ENCODE assay signal across 9 cellular contexts in the genomic region with DNA sequence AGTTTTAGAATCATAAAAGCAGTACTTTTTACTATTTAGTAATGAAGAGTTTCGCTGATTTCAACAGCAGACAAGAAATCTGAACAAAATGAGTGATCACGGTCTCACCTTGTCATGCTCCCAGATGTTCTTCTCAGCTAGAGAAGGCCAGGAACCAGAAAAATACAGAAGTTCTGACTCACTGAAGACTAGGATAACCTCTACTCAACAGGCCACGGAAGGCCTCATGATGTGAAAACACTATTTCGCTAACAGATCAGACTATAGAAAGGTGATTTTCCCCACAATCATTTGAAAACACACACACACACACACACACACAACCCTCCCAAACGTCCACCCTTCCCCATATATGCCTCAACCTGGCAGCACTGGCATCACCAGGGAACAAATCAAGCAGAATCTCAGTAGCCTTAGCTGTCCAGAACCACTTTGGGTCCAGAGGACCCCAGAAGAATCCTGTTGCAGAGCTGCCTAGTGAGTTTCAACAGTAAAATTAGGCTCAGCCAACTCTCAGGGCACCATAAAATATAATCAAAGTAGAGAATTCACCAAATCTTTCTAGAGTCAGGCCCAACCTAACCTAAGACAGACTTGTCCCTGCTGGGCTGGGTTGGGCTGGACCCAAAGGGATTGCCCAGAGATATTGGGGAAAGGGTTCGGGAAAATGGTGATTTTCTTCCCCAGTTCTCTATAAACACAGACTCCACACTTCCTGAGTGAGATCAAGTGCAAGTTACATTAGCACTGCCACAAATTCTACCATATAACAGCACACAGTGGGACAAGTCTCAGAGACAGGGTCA. TPM values are rescaled to one million over a fixed set of nuclear protein-coding genes. Genes with fewer than 3 reads are reported as not detected.
DNase-seq lines count a peak whose midpoint lies in the region; ATAC-seq, FAIRE-seq and TF ChIP-seq lines count a peak whose summit lies in the region.
"Had no signal": no experiment of that assay in that cellular context is flagged by ENCODE, and none has a peak within 500 bp of the region (broad histone marks: within the 10 kb centered on the region; RNA-seq: fewer than 3 reads in every experiment).

No MANE protein-coding gene starts in this region.

- H3K27ac ChIP-seq in iPS-18a (ENCODE audit: low read length), result peak overlapping the region; percentile 9
- no peak overlapping the region for H3K27ac ChIP-seq in ascending aorta
- no peak overlapping the region for H3K27ac ChIP-seq in heart right ventricle
- H3K27ac ChIP-seq: SK-N-MC had no signal

- H3K9me3 Mint-ChIP-seq in HFFc6, result no peaks in the 10 kb centered on the region

- H3K4me1 ChIP-seq in iPS-18a (ENCODE audit: control insufficient read depth, low read depth, low read length) (peaks cover 60% of the 10 kb centered on the region), ascending aorta (peaks cover 0 to 3% of the 10 kb centered on the region in 2 donors), heart right ventricle (peaks cover 0 to 36% (median 13%) of the 10 kb centered on the region in 9 donors)

- peaks cover 57% of the 10 kb centered on the region for H3K4me1 Mint-ChIP-seq in HFFc6 (ENCODE audit: low read depth)

- no peak overlapping the region for H3K4me3 Mint-ChIP-seq in HFFc6

- H3K36me3 ChIP-seq in iPS-18a (ENCODE audit: control insufficient read depth, low read depth, low read length) (peaks cover 8% of the 10 kb centered on the region), ascending aorta (no peaks in the 10 kb centered on the region), heart right ventricle (peaks cover 0 to 22% (median 0%) of the 10 kb centered on the region in 9 donors)

- peak; percentile 10 for DNase-seq in HFFc6
- DNase-seq in RCC 7860 (ENCODE audit: low spot score), result peak; percentile 52
- DNase-seq in retina, result no peak
- DNase-seq in ascending aorta (ENCODE audit: low spot score in 2 of 2), result no peak
- DNase-seq in GOT3 (lab: John Stamatoyannopoulos, UW), result no peak
- no peak for DNase-seq in heart right ventricle

- H3K27me3 ChIP-seq in iPS-18a (ENCODE audit: control insufficient read depth, insufficient read depth, low read length) (no peaks in the 10 kb centered on the region), ascending aorta (no peaks in the 10 kb centered on the region), heart right ventricle (no peaks in the 10 kb centered on the region)

- intact Hi-C loops in ascending aorta (cut with DNase I) (no loop called here), heart right ventricle (cut with DNase I) (no loop called here)

- peak overlapping the region; percentile 57 for H3K27ac Mint-ChIP-seq in HFFc6

- TF ChIP-seq CTCF in HFFc6 (IDR thresholded peaks at IDR 0.05), result no peak
- TF ChIP-seq CTCF in ascending aorta (IDR thresholded peaks at IDR 0.05), result no peak
- no peak for TF ChIP-seq CTCF in heart right ventricle (IDR thresholded peaks at IDR 0.05)

- H3K4me3 ChIP-seq in iPS-18a (ENCODE audit: low read length), result no peak overlapping the region
- no peak overlapping the region for H3K4me3 ChIP-seq in ascending aorta
- no peak overlapping the region for H3K4me3 ChIP-seq in heart right ventricle
- H3K4me3 ChIP-seq: SK-N-MC had no signal

- 89 to 91% methylated on average over 6 of the region's 6 CpGs for WGBS in heart right ventricle, 2 donors

- peak; percentile 61 for FAIRE-seq in RCC 7860 (lab: Jason Lieb, UNC)

- no peaks in the 10 kb centered on the region for H3K27me3 Mint-ChIP-seq in HFFc6 (ENCODE audit: insufficient read depth)

- no peak overlapping the region for H3K9ac ChIP-seq in iPS-18a (ENCODE audit: low read length)

- H3K9me3 ChIP-seq in iPS-18a (ENCODE audit: control insufficient read depth, low read depth, low read length) (no peaks in the 10 kb centered on the region), ascending aorta (no peaks in the 10 kb centered on the region), heart right ventricle (no peaks in the 10 kb centered on the region)

- ATAC-seq in GM18861 (IDR thresholded peaks at IDR 0.05; ENCODE audit: unreplicated experiment) (peak; percentile 67), heart right ventricle (no peak)

- H3K36me3 Mint-ChIP-seq in HFFc6 (ENCODE audit: low read depth), result peaks cover 4% of the 10 kb centered on the region; the same call in 1 of the 2 replicates

RNA-seq across cellular contexts. Expression of gene EXOC2, which starts 7.9 kb away (rescaled TPM):
- 10 to 100 TPM; 19.3 to 22.4 (median 20.3) TPM for total RNA-seq in HFFc6 (2021; fragmentation: NEBNext Ultra II Directional; extraction: Animal tissue kit (Norgen Biotek cat#: 25700))
- total RNA-seq in ascending aorta (11.4 TPM), heart right ventricle (10 to 100 TPM; 10.2 to 18.4 (median 14.3) TPM)
- 1 to 10 TPM; 4.0 to 7.5 TPM for polyA plus RNA-seq in heart right ventricle

RNA-seq across cellular contexts. Expression of gene HUS1B, which starts 28.1 kb away (rescaled TPM):
- under 1 TPM in 4 of 6 experiments, not detected in 2; 0.21 to 0.34 (median 0.28) TPM for total RNA-seq in HFFc6 (2021; fragmentation: NEBNext Ultra II Directional; extraction: Animal tissue kit (Norgen Biotek cat#: 25700))
- total RNA-seq in ascending aorta, result not detected
- under 1 TPM in 6 of 10 donors, not detected in 4; 0.25 to 0.57 (median 0.36) TPM for total RNA-seq in heart right ventricle
- under 1 TPM in 1 of 2 donors, not detected in 1; 0.13 TPM for polyA plus RNA-seq in heart right ventricle

Comparison
In these comparisons a context has a peak if more than half of its experiments do, and no peak if none do; other contexts are left out.
1. DNase-seq: peak in HFFc6 (single experiment) and RCC 7860 (single experiment); none in retina (single experiment), ascending aorta (0 of 2), GOT3 (single experiment) and heart right ventricle (0 of 2).